In genomic region chr7:5349437-5350173, GRCh38 we compare ENCODE assay signal across 19 cellular contexts.
A peak's percentile ranks its signal among the peaks of the same experiment; 100 is the strongest.
DNase-seq lines count a peak whose midpoint lies in the region; TF ChIP-seq lines count a peak whose summit lies in the region.
"Had no signal": no experiment of that assay in that cellular context is flagged by ENCODE, and none has a peak within 500 bp of the region (broad histone marks: within the 10 kb centered on the region; RNA-seq: fewer than 3 reads in every experiment).

No MANE protein-coding gene starts in this region.

- DNase-seq in endothelial cell (ENCODE audit: low spot score) (no peak), stomach (no peak), pons (ENCODE audit: low spot score) (no peak), lower leg skin (ENCODE audit: low spot score in 2 of 2) (no peak)
- DNase-seq in activated naive CD4-positive, alpha-beta T cell treated with Interleukin-2 at 50 U/mL for 16 hours = no peak
- DNase-seq: activated CD4-positive, alpha-beta memory T cell treated with anti-CD3 and anti-CD28 coated beads for 36 hours; activated CD4-positive, CD25-positive, alpha-beta regulatory T cell; CD8-positive, alpha-beta T cell; DMS53; GF-D8; lower lobe of right lung; NCI-H1092; NCI-H1930; NCI-H226; NCI-H774; pancreas; testis had no signal

- 81 to 86% methylated on average over 21 to 32 of the region's 34 CpGs for WGBS in mesodermal cell (ENCODE audit: insufficient coverage in 2 of 2), 2 experiments
- 76 to 83% (median 82%) methylated on average over 31 to 34 of the region's 34 CpGs for WGBS in stomach, 5 donors
- 79 to 84% methylated on average over 30 to 34 of the region's 34 CpGs for WGBS in lower leg skin, 2 donors

- H3K36me3 ChIP-seq in HUES6 (ENCODE audit: control insufficient read depth, insufficient read depth, low read length) (peaks cover 7% of the 10 kb centered on the region), mesodermal cell (ENCODE audit: control insufficient read depth, insufficient read depth, low read length) (peaks cover 80% of the 10 kb centered on the region), stomach (peaks cover 44 to 97% (median 89%) of the 10 kb centered on the region in 4 donors)

- H3K9me3 Mint-ChIP-seq in endothelial cell (ENCODE audit: unreplicated experiment) = no peaks in the 10 kb centered on the region
- H3K9me3 Mint-ChIP-seq: CD8-positive, alpha-beta T cell had no signal

- H3K4me3 ChIP-seq in HUES6 (ENCODE audit: low read depth, low read length) = peak overlapping the region; percentile 22; the same call in 1 of the 2 replicates
- H3K4me3 ChIP-seq in mesodermal cell (ENCODE audit: extremely low read depth, insufficient read depth, low read length, poor library complexity, severe bottlenecking) = no peak overlapping the region
- no peak overlapping the region for H3K4me3 ChIP-seq in stomach
- no peak overlapping the region for H3K4me3 ChIP-seq in lower leg skin (ENCODE audit: low read depth, poor library complexity, severe bottlenecking)
- H3K4me3 ChIP-seq: lower lobe of right lung, pancreas, testis had no signal

- H3K27ac Mint-ChIP-seq in endothelial cell (ENCODE audit: unreplicated experiment) = no peak overlapping the region
- H3K27ac Mint-ChIP-seq: activated CD4-positive, alpha-beta memory T cell treated with anti-CD3 and anti-CD28 coated beads for 36 hours; CD8-positive, alpha-beta T cell had no signal

- TF ChIP-seq CTCF in endothelial cell (IDR thresholded peaks at IDR 0.05; ENCODE audit: unreplicated experiment) = no peak
- no peak for TF ChIP-seq CTCF in stomach (IDR thresholded peaks at IDR 0.05)
- no peak for TF ChIP-seq CTCF in lower leg skin (IDR thresholded peaks at IDR 0.05)

- H3K4me1 ChIP-seq in HUES6 (ENCODE audit: control insufficient read depth, insufficient read depth, low read length) = peaks cover 29% of the 10 kb centered on the region
- peaks cover 12% of the 10 kb centered on the region for H3K4me1 ChIP-seq in mesodermal cell (ENCODE audit: control insufficient read depth, insufficient read depth, low read length, poor library complexity, severe bottlenecking)
- peaks cover 3 to 55% (median 27%) of the 10 kb centered on the region in 4 donors for H3K4me1 ChIP-seq in stomach
- H3K4me1 ChIP-seq: pancreas had no signal

- peaks cover 59% of the 10 kb centered on the region for H3K36me3 Mint-ChIP-seq in endothelial cell (ENCODE audit: low read depth, unreplicated experiment)

- H3K9ac ChIP-seq in HUES6 (ENCODE audit: low read length) = no peak overlapping the region

- intact Hi-C loops in stomach (cut with DNase I; ENCODE audit: low total_unique reads) (no loop called here), lower leg skin (cut with DNase I; ENCODE audit: low total_unique reads) (no loop called here)

- peak overlapping the region; percentile 78 for H3K4me3 Mint-ChIP-seq in endothelial cell (ENCODE audit: unreplicated experiment)
- H3K4me3 Mint-ChIP-seq: activated CD4-positive, alpha-beta memory T cell treated with anti-CD3 and anti-CD28 coated beads for 36 hours; CD8-positive, alpha-beta T cell had no signal

- H3K4me1 Mint-ChIP-seq in endothelial cell (ENCODE audit: unreplicated experiment) = no peaks in the 10 kb centered on the region

- TF ChIP-seq POLR2A in stomach (IDR thresholded peaks at IDR 0.05) (no peak), lower leg skin (IDR thresholded peaks at IDR 0.05) (no peak)

- H3K9me3 ChIP-seq in HUES6 (ENCODE audit: control insufficient read depth, insufficient read depth, low read depth, low read length) = no peaks in the 10 kb centered on the region
- H3K9me3 ChIP-seq in mesodermal cell (ENCODE audit: control insufficient read depth, low read length) = peaks cover 5% of the 10 kb centered on the region
- H3K9me3 ChIP-seq in stomach = peaks cover 0 to 1% (median under 1%) of the 10 kb centered on the region in 4 donors
- H3K9me3 ChIP-seq: lower lobe of right lung, pancreas, testis had no signal

- no peak for TF ChIP-seq EP300 in stomach (IDR thresholded peaks at IDR 0.05)

- no peaks in the 10 kb centered on the region for H3K27me3 ChIP-seq in HUES6 (ENCODE audit: control insufficient read depth, insufficient read depth, low read length)
- H3K27me3 ChIP-seq in stomach = no peaks in the 10 kb centered on the region
- H3K27me3 ChIP-seq: pancreas, testis had no signal

- H3K27ac ChIP-seq in HUES6 (ENCODE audit: low read depth, low read length) (no peak overlapping the region), mesodermal cell (ENCODE audit: low read depth, low read length, severe bottlenecking) (peak overlapping the region; percentile 23), stomach (peak overlapping the region in 3 of 5 donors; percentile 8 to 60 (median 53))
- H3K27ac ChIP-seq: lower lobe of right lung, pancreas, testis had no signal

- H3K27me3 Mint-ChIP-seq in endothelial cell (ENCODE audit: unreplicated experiment) = peaks cover 26% of the 10 kb centered on the region
- H3K27me3 Mint-ChIP-seq: activated CD4-positive, alpha-beta memory T cell treated with anti-CD3 and anti-CD28 coated beads for 36 hours had no signal
